ENCODE assay signal across 10 cellular contexts in the genomic region with DNA sequence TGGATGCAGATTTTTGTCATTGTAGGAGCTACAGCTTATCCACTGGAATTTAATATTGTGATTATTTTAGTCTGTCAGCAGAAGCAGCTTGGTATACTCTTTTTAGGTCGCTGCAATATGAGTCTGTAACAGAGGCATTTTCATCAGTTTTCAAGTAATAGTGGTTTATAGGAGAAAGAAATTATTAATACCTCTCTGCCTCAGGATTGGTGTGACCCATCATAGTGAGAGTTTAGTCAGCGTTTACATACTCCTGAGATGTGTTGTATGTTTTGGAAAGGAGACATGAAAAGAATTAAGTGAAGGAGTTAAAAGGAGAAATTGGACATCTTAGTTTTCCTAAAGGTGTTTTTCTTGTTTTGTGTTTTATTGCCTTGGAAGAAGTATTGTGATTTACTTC.
"Had no signal": no experiment of that assay in that cellular context is flagged by ENCODE, and none has a peak within 500 bp of the region (broad histone marks: within the 10 kb centered on the region; RNA-seq: fewer than 3 reads in every experiment).

No MANE protein-coding gene starts in this region.

- H3K9me3 Mint-ChIP-seq: HFFc6 had no signal

- H3K4me3 ChIP-seq: GM23248, HAP-1, K562 had no signal

- H2AFZ ChIP-seq: GM23248 had no signal

- H3K36me3 ChIP-seq: HAP-1 had no signal

- H3K27ac Mint-ChIP-seq: HFFc6 had no signal

- H3K9ac ChIP-seq: GM23248 had no signal

- FAIRE-seq: H1, H54, HepG2, K562 had no signal

- H3K27ac ChIP-seq: GM23248, HL-60 had no signal

- H3K9me3 ChIP-seq: HAP-1 had no signal

- ATAC-seq: HCT116, HepG2, K562 had no signal

- DNase-seq: GM23248, HFFc6, KG1 had no signal

- H3K4me3 Mint-ChIP-seq: HFFc6 had no signal
